ENCODE assay signal across 10 cellular contexts in the genomic region with DNA sequence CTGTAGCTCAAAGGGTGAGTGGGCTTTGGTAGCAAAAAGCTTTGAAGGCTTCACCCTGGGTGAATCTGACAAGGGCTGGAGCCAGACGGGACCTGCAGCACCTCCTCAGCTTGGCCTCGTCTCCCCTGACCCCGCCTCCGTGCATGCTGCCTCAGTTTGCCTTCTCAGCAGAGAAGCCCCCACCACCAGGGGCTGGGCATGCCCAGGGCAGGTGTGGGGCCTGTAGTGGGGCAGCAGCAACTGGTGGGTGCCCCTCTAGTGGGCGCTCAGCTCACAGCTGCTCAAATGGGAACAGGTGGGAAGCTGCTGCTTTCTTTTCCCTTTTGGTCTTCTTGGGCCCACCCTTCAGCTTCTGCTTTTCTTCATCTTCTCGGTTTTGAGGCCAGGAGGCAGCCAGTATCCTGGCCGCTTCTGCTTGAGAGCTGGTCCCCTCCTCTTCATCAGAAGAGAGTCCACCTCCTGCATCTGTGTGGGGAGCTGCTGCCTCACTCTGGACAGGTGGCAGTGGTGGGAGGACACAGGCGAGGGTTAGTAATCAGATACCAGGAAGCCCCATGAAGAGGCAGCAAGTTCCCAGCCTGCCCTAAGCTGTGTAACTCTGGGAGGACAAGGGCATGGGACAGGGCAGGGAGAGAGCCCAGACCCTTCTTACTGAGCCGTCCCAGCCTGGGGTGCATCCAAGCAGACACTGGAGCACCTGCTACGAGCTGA. TPM values are rescaled to one million over a fixed set of nuclear protein-coding genes. Genes with fewer than 3 reads are reported as not detected.
DNase-seq lines count a peak whose midpoint lies in the region; ATAC-seq, FAIRE-seq and TF ChIP-seq lines count a peak whose summit lies in the region.
"Had no signal": no experiment of that assay in that cellular context is flagged by ENCODE, and none has a peak within 500 bp of the region (broad histone marks: within the 10 kb centered on the region; RNA-seq: fewer than 3 reads in every experiment).

No MANE protein-coding gene starts in this region.

- FAIRE-seq in small intestine (lab: Jason Lieb, UNC) = no peak

- no peaks in the 10 kb centered on the region for H3K9me2 ChIP-seq in HCT116 (ENCODE audit: insufficient read depth)

- peaks cover 25 to 30% of the 10 kb centered on the region in 2 experiments for H3K4me1 ChIP-seq in HCT116 (ENCODE audit: control insufficient read depth in 1 of 2, insufficient read depth in 2 of 2, low read length in 2 of 2)
- peaks cover 9 to 73% (median 31%) of the 10 kb centered on the region in 3 donors for H3K4me1 ChIP-seq in gastroesophageal sphincter
- peaks cover 0 to 2% of the 10 kb centered on the region in 2 donors for H3K4me1 ChIP-seq in small intestine (ENCODE audit: control insufficient read depth in 2 of 2, insufficient read depth in 1 of 2, low read depth in 1 of 2, low read length in 1 of 2)

- peak in 1 of 3 experiments; percentile 8; a peak in 1 of 6 replicates for TF ChIP-seq CTCF in HCT116 (IDR thresholded peaks at IDR 0.05 in 2 of 3, conservative IDR thresholded peaks at IDR 0.05 in 1 of 3; ENCODE audit: borderline replicate concordance in 1 of 3, insufficient read depth in 1 of 3, low read depth in 2 of 3, low read length in 2 of 3)
- TF ChIP-seq CTCF in VCaP (conservative IDR thresholded peaks at IDR 0.05) = no peak
- peak in 1 of 4 experiments; percentile 6 for TF ChIP-seq CTCF in gastroesophageal sphincter (IDR thresholded peaks at IDR 0.05)

- no peak overlapping the region for H2AFZ ChIP-seq in HCT116 (ENCODE audit: low read depth, low read length, poor library complexity, severe bottlenecking)

- H4K20me1 ChIP-seq in HCT116 (ENCODE audit: insufficient read depth) = peaks cover 6% of the 10 kb centered on the region; the same call in 1 of the 2 replicates

- H3K9me3 ChIP-seq in HCT116 (ENCODE audit: control insufficient read depth in 1 of 2, insufficient read depth in 1 of 2, low read depth in 1 of 2, low read length in 2 of 2) (no peaks in the 10 kb centered on the region), gastroesophageal sphincter (no peaks in the 10 kb centered on the region), small intestine (ENCODE audit: control insufficient read depth, low read depth) (no peaks in the 10 kb centered on the region), MG63 (no peaks in the 10 kb centered on the region)

- intact Hi-C loops in HCT116 (cut with micrococcal nuclease) = no loop called here

- H3K27me3 ChIP-seq in HCT116 (ENCODE audit: insufficient read depth, low read length) = no peaks in the 10 kb centered on the region
- H3K27me3 ChIP-seq in gastroesophageal sphincter = no peaks in the 10 kb centered on the region
- H3K27me3 ChIP-seq in small intestine (ENCODE audit: control insufficient read depth in 2 of 2, insufficient read depth in 2 of 2, low read length in 2 of 2) = no peaks in the 10 kb centered on the region
- no peaks in the 10 kb centered on the region for H3K27me3 ChIP-seq in MG63

- ATAC-seq in HCT116 (no peak), gastroesophageal sphincter (no peak)

- no peak for DNase-seq in HCT116 (ENCODE audit: low read depth, low spot score)
- DNase-seq in small intestine = no peak
- DNase-seq in NCI-H2107 (lab: John Stamatoyannopoulos, UW) = no peak
- DNase-seq in SW480 (ENCODE audit: low spot score) = no peak
- DNase-seq in HuH-7.5 (ENCODE audit: low spot score) = no peak
- DNase-seq in MG63 = no peak
- DNase-seq: kidney glomerular epithelial cell, NCI-H526 had no signal

- POLR2A ChIA-PET in HCT116 (lab: Charles Lee) = interaction anchor here (1.8 kb wide), 1 partner anchor 33 kb away, joined by 5 read pairs; a partner anchor contains a TSS

- no TSS peak for BruUV-seq in HCT116 (replicated peaks; lab: Mats Ljungman, UMichigan)

- H3K27ac ChIP-seq in HCT116 (ENCODE audit: low read depth, low read length) (0 out of 2 replicates have a peak overlapping the region, but pooled peaks have one; percentile 61), VCaP (peak overlapping the region; percentile 34; the same call in 1 of the 2 replicates), gastroesophageal sphincter (peak overlapping the region; percentile 86 to 97 (median 90)), small intestine (ENCODE audit: low read depth in 1 of 2, low read length in 1 of 2) (peak overlapping the region; percentile 58 to 60)

- CTCF ChIA-PET in HCT116 (lab: Charles Lee) = interaction anchor here (2.0 kb wide), 1 partner anchor 249 kb away, joined by 7 read pairs; no protein-coding TSS in a partner anchor

- no peak for TF ChIP-seq EP300 in gastroesophageal sphincter (IDR thresholded peaks at IDR 0.05)

- no peaks in the 10 kb centered on the region for H3K79me2 ChIP-seq in HCT116 (ENCODE audit: insufficient read depth, low read length)

- TF ChIP-seq POLR2A in HCT116 (IDR thresholded peaks at IDR 0.05; ENCODE audit: borderline replicate concordance, extremely low read depth, insufficient read depth, insufficient read length) = no peak
- no peak for TF ChIP-seq POLR2A in gastroesophageal sphincter (IDR thresholded peaks at IDR 0.05)

- WGBS in gastroesophageal sphincter (ENCODE audit: low coverage in 1 of 2), 2 donors = no CpG with 5 or more reads among the region's 10 CpGs
- WGBS in small intestine, 3 donors = 89 to 91% (median 90%) methylated on average over 10 of the region's 10 CpGs

- H3K36me3 ChIP-seq in HCT116 (ENCODE audit: control insufficient read depth in 1 of 2, insufficient read depth in 2 of 2, low read length in 2 of 2) = peaks cover 0 to 4% of the 10 kb centered on the region in 2 experiments; a peak in 1 of 4 replicates
- H3K36me3 ChIP-seq in gastroesophageal sphincter = peaks cover 0 to 70% of the 10 kb centered on the region in 2 donors
- H3K36me3 ChIP-seq in small intestine (ENCODE audit: control insufficient read depth in 2 of 2, insufficient read depth in 2 of 2, low read length in 2 of 2) = peaks cover 0 to 20% of the 10 kb centered on the region in 2 donors
- peaks cover 3% of the 10 kb centered on the region; the same call in 1 of the 2 replicates for H3K36me3 ChIP-seq in MG63

- TF ChIP-seq RAD21 in HCT116 (IDR thresholded peaks at IDR 0.05; ENCODE audit: low read depth) = no peak

- H3K4me2 ChIP-seq in HCT116 (ENCODE audit: low read length) = no peak overlapping the region

- H3K4me3 ChIP-seq in HCT116 (replicated peaks in 1 of 2; ENCODE audit: low read depth in 1 of 2, low read length in 2 of 2) (no peak overlapping the region), gastroesophageal sphincter (no peak overlapping the region), small intestine (ENCODE audit: low read depth in 1 of 2, low read length in 2 of 2) (no peak overlapping the region), MG63 (no peak overlapping the region)

- H3K9ac ChIP-seq in HCT116 (ENCODE audit: low read length) = no peak overlapping the region

- RAD21 ChIA-PET in HCT116 (lab: Charles Lee; ENCODE audit: low non-redundant PET in 1 of 2, low total read pairs in 2 of 2, uncharacterized antibody in 2 of 2, unreplicated experiment in 2 of 2) = no interaction called here

TF ChIP-seq in HCT116, 20 proteins besides CTCF, POLR2A, EP300 and RAD21:
- TF ChIP-seq SRF (IDR thresholded peaks at IDR 0.05; ENCODE audit: low read depth) = no peak
- TF ChIP-seq TCF7L2 (IDR thresholded peaks at IDR 0.05; ENCODE audit: borderline replicate concordance, extremely low read depth, insufficient read depth, insufficient read length) = no peak
- TF ChIP-seq SP1 (IDR thresholded peaks at IDR 0.05; ENCODE audit: low read depth) = no peak
- no peak for TF ChIP-seq FOSL1 (IDR thresholded peaks at IDR 0.05; ENCODE audit: low read depth)
- no peak for TF ChIP-seq ZNF274 (IDR thresholded peaks at IDR 0.05; ENCODE audit: low read depth, low read length)
- TF ChIP-seq, protein P1, sequence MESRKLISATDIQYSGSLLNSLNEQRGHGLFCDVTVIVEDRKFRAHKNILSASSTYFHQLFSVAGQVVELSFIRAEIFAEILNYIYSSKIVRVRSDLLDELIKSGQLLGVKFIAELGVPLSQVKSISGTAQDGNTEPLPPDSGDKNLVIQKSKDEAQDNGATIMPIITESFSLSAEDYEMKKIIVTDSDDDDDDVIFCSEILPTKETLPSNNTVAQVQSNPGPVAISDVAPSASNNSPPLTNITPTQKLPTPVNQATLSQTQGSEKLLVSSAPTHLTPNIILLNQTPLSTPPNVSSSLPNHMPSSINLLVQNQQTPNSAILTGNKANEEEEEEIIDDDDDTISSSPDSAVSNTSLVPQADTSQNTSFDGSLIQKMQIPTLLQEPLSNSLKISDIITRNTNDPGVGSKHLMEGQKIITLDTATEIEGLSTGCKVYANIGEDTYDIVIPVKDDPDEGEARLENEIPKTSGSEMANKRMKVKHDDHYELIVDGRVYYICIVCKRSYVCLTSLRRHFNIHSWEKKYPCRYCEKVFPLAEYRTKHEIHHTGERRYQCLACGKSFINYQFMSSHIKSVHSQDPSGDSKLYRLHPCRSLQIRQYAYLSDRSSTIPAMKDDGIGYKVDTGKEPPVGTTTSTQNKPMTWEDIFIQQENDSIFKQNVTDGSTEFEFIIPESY (IDR thresholded peaks at IDR 0.05; ENCODE audit: extremely low read depth, insufficient replicate concordance, low read length) = no peak
TF ChIP-seq in HCT116: peak in this region for 0.

RNA-seq across cellular contexts. Expression of a gene that starts 21.0 kb away (rescaled TPM):
- 32.4 TPM for total RNA-seq in HCT116 (2021; ENCODE audit: unreplicated experiment)
- 28.7 and 33.3 TPM in 2 replicates for polyA plus RNA-seq in HCT116 (2012)
- total RNA-seq in gastroesophageal sphincter = 100 to 1,000 TPM; 115 to 227 (median 183) TPM
- polyA plus RNA-seq in small intestine = 10 to 100 TPM; 11.9 to 37.5 (median 15.0) TPM
- 97.6 and 97.8 TPM in 2 replicates for total RNA-seq in MG63 (2014; rRNA removed; shearing (Covaris generic); ENCODE audit: low replicate concordance)

RNA-seq across cellular contexts. Expression of a gene that starts 21.2 kb away (rescaled TPM):
- total RNA-seq in HCT116 (2021; ENCODE audit: unreplicated experiment) (24.6 TPM), gastroesophageal sphincter (10 to 100 TPM; 14.5 to 32.9 (median 25.7) TPM)
- polyA plus RNA-seq in HCT116 (2012) = 14.8 and 18.4 TPM in 2 replicates
- 10 to 100 TPM; 21.9 to 42.3 (median 31.1) TPM for polyA plus RNA-seq in small intestine
- total RNA-seq in MG63 (2014; rRNA removed; shearing (Covaris generic); ENCODE audit: low replicate concordance) = 22.0 and 24.3 TPM in 2 replicates

RNA-seq across cellular contexts. Expression of a gene that starts 32.6 kb away (rescaled TPM):
- total RNA-seq in HCT116 (2021; ENCODE audit: unreplicated experiment) (29.5 TPM), gastroesophageal sphincter (10 to 100 TPM; 27.6 to 73.0 (median 34.4) TPM)
- polyA plus RNA-seq in HCT116 (2012) = 21.6 and 22.6 TPM in 2 replicates
- 10 to 100 TPM; 17.3 to 25.5 (median 23.2) TPM for polyA plus RNA-seq in small intestine
- 8.2 and 12.0 TPM in 2 replicates for total RNA-seq in MG63 (2014; rRNA removed; shearing (Covaris generic); ENCODE audit: low replicate concordance)

RNA-seq across cellular contexts. Expression of a gene that starts 32.8 kb away (rescaled TPM):
- total RNA-seq in HCT116 (2021; ENCODE audit: unreplicated experiment) (17.4 TPM), gastroesophageal sphincter (10 to 100 TPM in 3 of 4 donors, 1 to 10 TPM in 1; 7.9 to 15.6 (median 12.7) TPM)
- polyA plus RNA-seq in HCT116 (2012) = 5.6 and 7.4 TPM in 2 replicates
- polyA plus RNA-seq in small intestine = 10 to 100 TPM; 13.0 to 18.4 (median 14.3) TPM
- total RNA-seq in MG63 (2014; rRNA removed; shearing (Covaris generic); ENCODE audit: low replicate concordance) = 19.7 and 27.5 TPM in 2 replicates

Comparison
In these comparisons a context has a peak if more than half of its experiments do, and no peak if none do; other contexts are left out.
1. H3K27ac ChIP-seq: peak in every context shown above with its lines; median percentile 90 in gastroesophageal sphincter; 61 in HCT116; 59 in small intestine; 34 in VCaP.